25 cellular contexts compared by ENCODE assay signal in the genomic region with DNA sequence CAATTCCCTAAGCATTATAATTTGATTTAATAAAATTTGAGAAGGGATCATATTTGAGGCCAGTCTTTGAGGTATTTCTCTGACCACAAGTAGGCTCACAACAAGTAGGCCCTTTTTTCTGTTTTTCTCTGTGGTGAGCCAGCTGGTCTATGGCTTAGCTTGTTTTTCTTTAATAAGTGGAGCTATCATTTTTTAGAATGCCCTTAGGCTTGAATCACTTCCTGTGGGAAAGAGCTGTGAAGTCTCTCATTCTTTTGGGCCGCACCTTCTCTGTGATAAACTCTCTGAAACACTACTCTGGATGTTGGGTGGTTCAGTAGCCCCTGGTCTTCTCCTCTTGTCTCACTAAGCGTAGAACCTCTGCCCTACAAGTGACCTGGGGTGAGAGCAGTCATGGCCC.
DNase-seq lines count a peak whose midpoint lies in the region; ATAC-seq, FAIRE-seq and TF ChIP-seq lines count a peak whose summit lies in the region.
"Had no signal": no experiment of that assay in that cellular context is flagged by ENCODE, and none has a peak within 500 bp of the region (broad histone marks: within the 10 kb centered on the region; RNA-seq: fewer than 3 reads in every experiment).

No MANE protein-coding gene starts in this region.

- no peak for TF ChIP-seq CTCF in KMS-11 (conservative IDR thresholded peaks at IDR 0.05; ENCODE audit: low read depth, low read length)
- TF ChIP-seq CTCF in keratinocyte (optimal IDR thresholded peaks at IDR 0.05 in 1 of 3, IDR thresholded peaks at IDR 0.05 in 1 of 3, conservative IDR thresholded peaks at IDR 0.05 in 1 of 3; ENCODE audit: extremely low read depth in 1 of 3, insufficient read depth in 2 of 3, low read length in 3 of 3) = no peak

- H3K4me2 ChIP-seq in KMS-11 (peak overlapping the region; percentile 68), keratinocyte (ENCODE audit: control insufficient read depth, extremely low read depth, insufficient read depth, low read depth, low read length) (peak overlapping the region; percentile 79)

- intact Hi-C loops in activated CD4-positive, alpha-beta T cell treated with anti-CD3 and anti-CD28 coated beads, Interleukin-2, amount 10 ng/mL, durations not matched to agents 24 days and 14 days (cut with micrococcal nuclease) = no loop called here

- peaks cover 6% of the 10 kb centered on the region for H3K27me3 Mint-ChIP-seq in activated CD4-positive, alpha-beta T cell treated with anti-CD3 and anti-CD28 coated beads, Interleukin-2, amount 10 ng/mL, durations not matched to agents 24 days and 14 days

- no peaks in the 10 kb centered on the region for H3K36me3 Mint-ChIP-seq in activated CD4-positive, alpha-beta T cell treated with anti-CD3 and anti-CD28 coated beads, Interleukin-2, amount 10 ng/mL, durations not matched to agents 24 days and 14 days (ENCODE audit: low read depth)
- H3K36me3 Mint-ChIP-seq: activated CD8-positive, alpha-beta memory T cell treated with anti-CD3 and anti-CD28 coated beads, Interleukin-2, amount 10 ng/mL, durations not matched to agents 7 days and 5 days had no signal

- no peak overlapping the region for H3K27ac Mint-ChIP-seq in activated CD4-positive, alpha-beta T cell treated with anti-CD3 and anti-CD28 coated beads, Interleukin-2, amount 10 ng/mL, durations not matched to agents 24 days and 14 days
- H3K27ac Mint-ChIP-seq: activated CD8-positive, alpha-beta memory T cell treated with anti-CD3 and anti-CD28 coated beads, Interleukin-2, amount 10 ng/mL, durations not matched to agents 7 days and 5 days; naive thymus-derived CD4-positive, alpha-beta T cell had no signal

- no peaks in the 10 kb centered on the region for H3K79me2 ChIP-seq in KMS-11 (ENCODE audit: insufficient read depth, low read depth)
- no peaks in the 10 kb centered on the region for H3K79me2 ChIP-seq in keratinocyte (ENCODE audit: control insufficient read depth, insufficient read depth, low read length)

- peak; percentile 88 for FAIRE-seq in keratinocyte (lab: Jason Lieb, UNC)

- H4K20me1 ChIP-seq in KMS-11 (ENCODE audit: insufficient read depth) (no peaks in the 10 kb centered on the region), keratinocyte (ENCODE audit: control insufficient read depth, extremely low read depth, insufficient read depth, low read length) (no peaks in the 10 kb centered on the region)

- H3K4me3 ChIP-seq in KMS-11 (IDR thresholded peaks at IDR 0.05; ENCODE audit: insufficient read depth, low read depth, low read length) (no peak overlapping the region), keratinocyte (ENCODE audit: control insufficient read depth in 2 of 3, extremely low read depth in 1 of 3, insufficient read depth in 2 of 3, low read depth in 1 of 3, low read length in 3 of 3) (peak overlapping the region in 1 of 3 experiments; percentile 40)
- H3K4me3 ChIP-seq: gastroesophageal sphincter, MG63, skin epidermis, thyroid gland had no signal

- H2AFZ ChIP-seq in KMS-11 (ENCODE audit: low read depth) = no peak overlapping the region
- H2AFZ ChIP-seq in keratinocyte (ENCODE audit: control insufficient read depth, low read length) = peak overlapping the region; percentile 44

- no peaks in the 10 kb centered on the region for H3K4me1 Mint-ChIP-seq in activated CD4-positive, alpha-beta T cell treated with anti-CD3 and anti-CD28 coated beads, Interleukin-2, amount 10 ng/mL, durations not matched to agents 24 days and 14 days
- H3K4me1 Mint-ChIP-seq: activated CD8-positive, alpha-beta memory T cell treated with anti-CD3 and anti-CD28 coated beads, Interleukin-2, amount 10 ng/mL, durations not matched to agents 7 days and 5 days had no signal

- H3K9ac ChIP-seq in KMS-11 (no peak overlapping the region), keratinocyte (ENCODE audit: control insufficient read depth, extremely low read depth, insufficient read depth, low read length) (no peak overlapping the region)

- no peak overlapping the region for H3K4me3 Mint-ChIP-seq in activated CD4-positive, alpha-beta T cell treated with anti-CD3 and anti-CD28 coated beads, Interleukin-2, amount 10 ng/mL, durations not matched to agents 24 days and 14 days
- H3K4me3 Mint-ChIP-seq: activated CD8-positive, alpha-beta memory T cell treated with anti-CD3 and anti-CD28 coated beads, Interleukin-2, amount 10 ng/mL, durations not matched to agents 7 days and 5 days; naive thymus-derived CD4-positive, alpha-beta T cell had no signal

- no peaks in the 10 kb centered on the region for H3K9me3 ChIP-seq in keratinocyte (ENCODE audit: control insufficient read depth, low read depth, low read length)
- H3K9me3 ChIP-seq: MG63, thyroid gland had no signal

- H3K9me1 ChIP-seq in keratinocyte (ENCODE audit: control insufficient read depth, extremely low read depth, insufficient read depth, low read length) = no peaks in the 10 kb centered on the region

- H3K27me3 ChIP-seq in KMS-11 (ENCODE audit: insufficient read depth, low read depth) (no peaks in the 10 kb centered on the region), keratinocyte (ENCODE audit: control insufficient read depth, extremely low read depth, insufficient read depth, low read length) (no peaks in the 10 kb centered on the region)
- H3K27me3 ChIP-seq: gastroesophageal sphincter, MG63, thyroid gland had no signal

- H3K4me1 ChIP-seq in KMS-11 (ENCODE audit: low read depth, poor library complexity, severe bottlenecking) = peaks cover 31% of the 10 kb centered on the region
- peaks cover 19% of the 10 kb centered on the region for H3K4me1 ChIP-seq in keratinocyte (ENCODE audit: control insufficient read depth, extremely low read depth, insufficient read depth, low read length)
- H3K4me1 ChIP-seq: gastroesophageal sphincter, thyroid gland had no signal

- H3K9me3 Mint-ChIP-seq in activated CD4-positive, alpha-beta T cell treated with anti-CD3 and anti-CD28 coated beads, Interleukin-2, amount 10 ng/mL, durations not matched to agents 24 days and 14 days = no peaks in the 10 kb centered on the region

- DNase-seq in A172 (ENCODE audit: low spot score) = peak; percentile 62
- DNase-seq in astrocyte of the hippocampus (ENCODE audit: low read depth, low spot score) = peak; percentile 69
- DNase-seq in keratinocyte (ENCODE audit: low read depth, low spot score) = peak; percentile 58
- no peak for DNase-seq in activated CD4-positive, alpha-beta T cell treated with anti-CD3 and anti-CD28 coated beads, Interleukin-2, amount 10 ng/mL, durations not matched to agents 24 days and 14 days
- DNase-seq in NCI-H2196 (lab: John Stamatoyannopoulos, UW; ENCODE audit: unreplicated experiment) = no peak
- DNase-seq in NCI-H2107 (lab: John Stamatoyannopoulos, UW) = no peak
- DNase-seq: activated CD4-positive, alpha-beta T cell treated with anti-CD3 and anti-CD28 coated beads for 1 hour; activated CD8-positive, alpha-beta memory T cell treated with anti-CD3 and anti-CD28 coated beads, Interleukin-2, amount 10 ng/mL, durations not matched to agents 7 days and 5 days; activated effector memory CD4-positive, alpha-beta T cell treated with Interleukin-2 at 50 U/mL for 16 hours; aorta; cortex of kidney; DMS79; MG63; naive thymus-derived CD4-positive, alpha-beta T cell; NCI-H2029; NCI-H510A treated with DMSO at 0.1 percent for 48 hours; thyroid gland had no signal

- dilution Hi-C loops in keratinocyte (cut with MboI; ENCODE audit: extremely low pct_ligation_motif_present, low sequenced_read_pairs) = no loop called here

- no peak for ATAC-seq in GM21717 (IDR thresholded peaks at IDR 0.05; ENCODE audit: unreplicated experiment)
- ATAC-seq: activated CD8-positive, alpha-beta memory T cell treated with anti-CD3 and anti-CD28 coated beads, Interleukin-2, amount 10 ng/mL, durations not matched to agents 7 days and 5 days; gastroesophageal sphincter; HCT116; naive thymus-derived CD4-positive, alpha-beta T cell had no signal

- no peaks in the 10 kb centered on the region for H3K36me3 ChIP-seq in KMS-11 (ENCODE audit: insufficient read depth)
- no peaks in the 10 kb centered on the region for H3K36me3 ChIP-seq in keratinocyte (ENCODE audit: control insufficient read depth in 2 of 2, extremely low read depth in 1 of 2, insufficient read depth in 2 of 2, low read length in 2 of 2)
- H3K36me3 ChIP-seq: gastroesophageal sphincter, MG63, thyroid gland had no signal

- peak overlapping the region; percentile 32; the same call in 1 of the 2 replicates for H3K27ac ChIP-seq in KMS-11
- H3K27ac ChIP-seq in keratinocyte (ENCODE audit: control insufficient read depth, insufficient read depth, low read length) = no peak overlapping the region
- H3K27ac ChIP-seq: 22Rv1, C4-2B, epithelial cell of prostate, gastroesophageal sphincter, skin epidermis, thyroid gland had no signal

Comparison
In these comparisons a context has a peak if more than half of its experiments do, and no peak if none do; other contexts are left out.
1. DNase-seq: peak in A172 (single experiment), astrocyte of the hippocampus (single experiment) and keratinocyte (single experiment); none in activated CD4-positive, alpha-beta T cell treated with anti-CD3 and anti-CD28 coated beads, Interleukin-2, amount 10 ng/mL, durations not matched to agents 24 days and 14 days (single experiment), NCI-H2196 (single experiment) and NCI-H2107 (single experiment).